In the genomic region with DNA sequence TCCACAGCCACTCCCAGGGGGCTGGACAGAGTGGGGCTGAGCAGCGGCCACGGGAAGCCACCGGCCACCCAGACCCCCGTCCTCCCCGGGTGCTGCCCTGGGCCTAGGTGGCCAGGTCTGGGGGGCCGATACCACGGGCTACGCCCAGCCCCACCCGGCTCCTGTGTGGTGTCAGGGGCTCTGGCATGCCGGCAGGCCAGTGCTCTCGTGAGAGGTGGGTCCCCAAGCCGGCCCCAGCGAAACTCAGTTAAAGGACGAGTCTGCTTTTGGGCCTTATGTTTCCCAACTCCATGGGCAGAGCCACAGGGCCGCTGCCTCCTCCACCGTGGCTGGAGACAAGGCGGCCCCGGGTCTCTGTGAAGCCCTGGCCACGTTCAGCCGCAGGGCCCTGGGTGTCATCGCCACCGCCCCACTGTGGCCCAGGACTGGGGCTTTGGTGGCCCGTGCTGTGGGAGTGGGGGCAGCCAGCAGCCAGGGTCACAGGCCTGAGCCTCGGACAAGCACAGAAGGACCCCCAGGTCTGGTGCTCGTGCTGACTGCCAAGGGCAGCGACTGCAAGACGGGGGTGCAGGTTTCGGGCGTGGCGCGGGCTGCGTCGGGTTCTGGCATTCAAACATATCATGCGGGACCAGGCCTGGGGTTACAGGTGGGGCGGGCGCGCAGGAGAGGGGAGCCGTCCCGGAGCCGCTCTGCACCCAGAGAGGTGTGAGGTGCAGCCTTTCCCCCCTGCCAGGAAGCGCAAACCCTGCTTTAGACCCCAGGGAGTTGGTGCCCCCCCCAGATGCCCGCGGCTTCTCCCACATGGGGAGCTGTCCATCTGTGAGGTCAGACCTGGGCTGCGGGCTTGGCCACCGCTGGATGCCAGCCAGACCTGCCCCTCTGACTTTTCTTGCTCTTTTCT, we compare ENCODE assay signal across 17 cellular contexts. TPM values are rescaled to one million over a fixed set of nuclear protein-coding genes. Genes with fewer than 3 reads are reported as not detected.
"Had no signal": no experiment of that assay in that cellular context is flagged by ENCODE, and none has a peak within 500 bp of the region (broad histone marks: within the 10 kb centered on the region; RNA-seq: fewer than 3 reads in every experiment).

No MANE protein-coding gene starts in this region.

- H3K27me3 ChIP-seq: brain microvascular endothelial cell had no signal

- H3K9me3 ChIP-seq: esophagus muscularis mucosa had no signal

- H3K4me1 ChIP-seq: neural progenitor cell had no signal

- H3K36me3 ChIP-seq: brain microvascular endothelial cell, esophagus muscularis mucosa, neural progenitor cell had no signal

- H3K27ac ChIP-seq: brain microvascular endothelial cell, esophagus muscularis mucosa, neural progenitor cell had no signal

- ATAC-seq: activated T-cell treated with anti-CD3 and anti-CD28 coated beads, Interleukin-2, amount 50 U/mL, for 4 hours; sciatic nerve; stimulated activated naive B cell treated with anti-CD40 and anti-IgM and Interleukin-4, amounts not matched to agents 10 μg/mL and 1 μg/mL and 100 μg/mL, for 72 hours had no signal

- DNase-seq: activated CD4-positive, alpha-beta T cell treated with anti-CD3 and anti-CD28 coated beads, Interleukin-2, amount 50 U/mL, for 4 hours; activated effector memory CD4-positive, alpha-beta T cell treated with anti-CD3 and anti-CD28 coated beads, Interleukin-2, amount 50 U/mL, for 16 hours; activated T-cell treated with anti-CD3 and anti-CD28 coated beads, Interleukin-2, amount 50 U/mL, for 4 hours; amygdala; brain microvascular endothelial cell; cerebellar nuclear complex; dermis blood vessel endothelial cell; immature natural killer cell; mammary epithelial cell; stimulated activated CD4-positive, alpha-beta T cell treated with anti-CD3 and anti-CD28 coated beads, Interleukin-2, amount 100 ng/mL, for 24 hours; stimulated activated naive B cell treated with anti-CD40 and anti-IgM and Interleukin-4, amounts not matched to agents 10 μg/mL and 1 μg/mL and 100 μg/mL, for 72 hours; substantia nigra had no signal

- H2AFZ ChIP-seq: neural progenitor cell had no signal

- H3K4me3 ChIP-seq: esophagus muscularis mucosa, neural progenitor cell had no signal

- H3K9ac ChIP-seq: neural progenitor cell had no signal

- H3K4me2 ChIP-seq: neural progenitor cell had no signal

RNA-seq across cellular contexts. Expression of a gene that starts 45.9 kb away (rescaled TPM):
- total RNA-seq: activated T-cell treated with anti-CD3 and anti-CD28 coated beads, Interleukin-2, amount 50 U/mL, for 4 hours; dermis blood vessel endothelial cell; fibroblast of villous mesenchyme; mammary epithelial cell had no signal
- polyA plus RNA-seq: mammary epithelial cell had no signal

RNA-seq across cellular contexts. Expression of a gene that starts 53.7 kb away (rescaled TPM):
- total RNA-seq: dermis blood vessel endothelial cell; esophagus muscularis mucosa; fibroblast of villous mesenchyme; sciatic nerve; T-helper 2 cell treated with Interferon-gamma antibody and Interleukin-4, amounts not matched to agents 100 ng/mL and 5 ng/mL, for 36 hours had no signal
- polyA plus RNA-seq: immature natural killer cell had no signal
